In the genomic region with DNA sequence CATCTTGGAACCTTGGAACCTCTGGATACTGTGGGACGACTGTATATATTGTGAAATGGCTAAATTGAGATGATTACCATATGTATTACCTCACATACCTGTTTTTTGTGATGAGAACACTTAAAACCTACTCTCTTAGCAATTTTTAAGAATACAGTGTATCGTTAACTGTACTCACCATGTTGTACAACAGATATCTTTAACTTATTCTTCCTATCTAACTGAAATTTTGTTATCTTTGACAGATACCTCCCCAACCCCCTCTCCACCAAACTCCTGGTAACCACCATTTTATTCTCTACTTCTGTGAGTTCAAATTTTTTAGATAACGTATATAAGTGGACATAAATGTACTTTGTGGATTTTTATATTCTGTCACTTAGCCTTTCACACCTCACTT, we compare ENCODE assay signal across 29 cellular contexts.
"Had no signal": no experiment of that assay in that cellular context is flagged by ENCODE, and none has a peak within 500 bp of the region (broad histone marks: within the 10 kb centered on the region; RNA-seq: fewer than 3 reads in every experiment).

No MANE protein-coding gene starts in this region.

- H3K9me3 ChIP-seq: colonic mucosa, gastroesophageal sphincter, heart left ventricle, neutrophil, pancreas, right lobe of liver, stomach, thyroid gland, vagina had no signal

- H3K4me1 ChIP-seq: colonic mucosa, foreskin keratinocyte, gastroesophageal sphincter, right lobe of liver had no signal

- H3K79me2 ChIP-seq: hepatocyte had no signal

- DNase-seq: colonic mucosa; effector CD8-positive, alpha-beta T cell; endodermal cell; foreskin keratinocyte; heart left ventricle; kidney; mesenchymal stem cell; naive thymus-derived CD8-positive, alpha-beta T cell; pancreas; right lobe of liver; small intestine; stimulated activated CD4-positive, alpha-beta T cell treated with anti-CD3 and anti-CD28 coated beads, Interleukin-15, amount 100 ng/mL, for 24 hours; stimulated activated CD4-positive, alpha-beta T cell treated with anti-CD3 and anti-CD28 coated beads, Interleukin-2, amount 100 ng/mL, for 48 hours; stimulated activated naive CD4-positive, alpha-beta T cell treated with Interleukin-2 at 50 U/mL for 16 hours; stomach; thyroid gland; trophoblast cell had no signal

- H3K27me3 Mint-ChIP-seq: dendritic cell treated with granulocyte-macrophage colony-stimulating factor and Interleukin-4, amounts not matched to agents 40 ng/mL and 50 ng/mL, for 4 days; naive thymus-derived CD8-positive, alpha-beta T cell had no signal

- H3K27ac ChIP-seq: colonic mucosa, epithelial cell of prostate, foreskin keratinocyte, gastroesophageal sphincter, heart left ventricle, hepatocyte, neutrophil, pancreas, right lobe of liver, stomach, vagina had no signal

- H3K36me3 ChIP-seq: colonic mucosa, pancreas, right lobe of liver, thyroid gland had no signal

- ATAC-seq: esophagus mucosa; foreskin keratinocyte; gastroesophageal sphincter; heart left ventricle; left lobe of liver; naive thymus-derived CD8-positive, alpha-beta T cell; pancreas; right lobe of liver had no signal

- H3K4me3 ChIP-seq: colonic mucosa, gastroesophageal sphincter, heart left ventricle, hepatocyte, lung, pancreas, right lobe of liver, stomach, thyroid gland, vagina had no signal

- H3K27me3 ChIP-seq: colonic mucosa, foreskin keratinocyte, gastroesophageal sphincter, heart left ventricle, hepatocyte, neutrophil, pancreas, right lobe of liver, stomach, thyroid gland, vagina had no signal

- H3K4me2 ChIP-seq: hepatocyte had no signal

- H3K9me3 Mint-ChIP-seq: dendritic cell treated with granulocyte-macrophage colony-stimulating factor and Interleukin-4, amounts not matched to agents 40 ng/mL and 50 ng/mL, for 4 days; endodermal cell; mesothelial cell of epicardium; neural crest cell had no signal

- H2AFZ ChIP-seq: hepatocyte had no signal

- FAIRE-seq: kidney, pancreas, small intestine had no signal

- H3K27ac Mint-ChIP-seq: dendritic cell treated with granulocyte-macrophage colony-stimulating factor and Interleukin-4, amounts not matched to agents 40 ng/mL and 50 ng/mL, for 4 days; endodermal cell; mesothelial cell of epicardium; progenitor cell of endocrine pancreas had no signal

- H3K4me3 Mint-ChIP-seq: dendritic cell treated with granulocyte-macrophage colony-stimulating factor and Interleukin-4, amounts not matched to agents 40 ng/mL and 50 ng/mL, for 4 days; endodermal cell; mesothelial cell of epicardium; naive thymus-derived CD8-positive, alpha-beta T cell; neural crest cell had no signal

- H3K4me1 Mint-ChIP-seq: mesothelial cell of epicardium had no signal
